8 cellular contexts compared by ENCODE assay signal in genomic region chr5:170603578-170604565, GRCh38.
DNase-seq lines count a peak whose midpoint lies in the region; ATAC-seq and TF ChIP-seq lines count a peak whose summit lies in the region.

No MANE protein-coding gene starts in this region.

- no peak overlapping the region for H3K27ac ChIP-seq in right atrium auricular region

- peaks cover 46% of the 10 kb centered on the region for H3K27me3 Mint-ChIP-seq in activated T-helper 17 cell treated with anti-CD3 and anti-CD28 coated beads, Interleukin-2, amount 50 U/mL, for 72 hours

- peak; percentile 38 to 72 for TF ChIP-seq CTCF in right atrium auricular region (IDR thresholded peaks at IDR 0.05)

- no peaks in the 10 kb centered on the region for H3K9me3 ChIP-seq in right atrium auricular region

- no peaks in the 10 kb centered on the region for H3K4me1 ChIP-seq in right atrium auricular region

- ATAC-seq in HG02759 (IDR thresholded peaks at IDR 0.05; ENCODE audit: unreplicated experiment) = peak; percentile 74
- ATAC-seq in activated T-helper 17 cell treated with anti-CD3 and anti-CD28 coated beads, Interleukin-2, amount 50 U/mL, for 72 hours (replicated peaks) = peak; percentile 65
- no peak for ATAC-seq in HG02840 (IDR thresholded peaks at IDR 0.05; ENCODE audit: low FRiP score, unreplicated experiment)

- no peak overlapping the region for H3K27ac Mint-ChIP-seq in activated T-helper 17 cell treated with anti-CD3 and anti-CD28 coated beads, Interleukin-2, amount 50 U/mL, for 72 hours

- H3K36me3 Mint-ChIP-seq in activated T-helper 17 cell treated with anti-CD3 and anti-CD28 coated beads, Interleukin-2, amount 50 U/mL, for 72 hours (ENCODE audit: low read depth) = no peaks in the 10 kb centered on the region

- peak; percentile 40 to 59 for DNase-seq in NCI-H524 (lab: John Stamatoyannopoulos, UW)
- no peak for DNase-seq in NCI-H524 treated with DMSO at 0.1 percent for 48 hours (lab: John Stamatoyannopoulos, UW)
- peak; percentile 3 to 29 for DNase-seq in NOMO-1 (lab: John Stamatoyannopoulos, UW; ENCODE audit: unreplicated experiment in 2 of 2)
- no peak for DNase-seq in right atrium auricular region (ENCODE audit: low spot score)
- peak; percentile 14 for DNase-seq in stimulated activated CD4-positive, alpha-beta T cell treated with anti-CD3 and anti-CD28 coated beads, Interleukin-12 subunit alpha, Interleukin-12 subunit beta, amount 100 ng/mL, for 4 hours

- H3K4me3 Mint-ChIP-seq in activated T-helper 17 cell treated with anti-CD3 and anti-CD28 coated beads, Interleukin-2, amount 50 U/mL, for 72 hours = no peak overlapping the region

- no peaks in the 10 kb centered on the region for H3K9me3 Mint-ChIP-seq in activated T-helper 17 cell treated with anti-CD3 and anti-CD28 coated beads, Interleukin-2, amount 50 U/mL, for 72 hours

- H3K4me1 Mint-ChIP-seq in activated T-helper 17 cell treated with anti-CD3 and anti-CD28 coated beads, Interleukin-2, amount 50 U/mL, for 72 hours = no peaks in the 10 kb centered on the region

- H3K36me3 ChIP-seq in right atrium auricular region = no peaks in the 10 kb centered on the region

- H3K4me3 ChIP-seq in right atrium auricular region = no peak overlapping the region

- no peaks in the 10 kb centered on the region for H3K27me3 ChIP-seq in right atrium auricular region

Comparison
In these comparisons a context has a peak if more than half of its experiments do, and no peak if none do; other contexts are left out.
1. DNase-seq: peak in NCI-H524 (2 of 2), NOMO-1 (2 of 2) and stimulated activated CD4-positive, alpha-beta T cell treated with anti-CD3 and anti-CD28 coated beads, Interleukin-12 subunit alpha, Interleukin-12 subunit beta, amount 100 ng/mL, for 4 hours (single experiment); none in NCI-H524 treated with DMSO at 0.1 percent for 48 hours (single experiment) and right atrium auricular region (single experiment).